8 cellular contexts compared by ENCODE assay signal in the genomic region with DNA sequence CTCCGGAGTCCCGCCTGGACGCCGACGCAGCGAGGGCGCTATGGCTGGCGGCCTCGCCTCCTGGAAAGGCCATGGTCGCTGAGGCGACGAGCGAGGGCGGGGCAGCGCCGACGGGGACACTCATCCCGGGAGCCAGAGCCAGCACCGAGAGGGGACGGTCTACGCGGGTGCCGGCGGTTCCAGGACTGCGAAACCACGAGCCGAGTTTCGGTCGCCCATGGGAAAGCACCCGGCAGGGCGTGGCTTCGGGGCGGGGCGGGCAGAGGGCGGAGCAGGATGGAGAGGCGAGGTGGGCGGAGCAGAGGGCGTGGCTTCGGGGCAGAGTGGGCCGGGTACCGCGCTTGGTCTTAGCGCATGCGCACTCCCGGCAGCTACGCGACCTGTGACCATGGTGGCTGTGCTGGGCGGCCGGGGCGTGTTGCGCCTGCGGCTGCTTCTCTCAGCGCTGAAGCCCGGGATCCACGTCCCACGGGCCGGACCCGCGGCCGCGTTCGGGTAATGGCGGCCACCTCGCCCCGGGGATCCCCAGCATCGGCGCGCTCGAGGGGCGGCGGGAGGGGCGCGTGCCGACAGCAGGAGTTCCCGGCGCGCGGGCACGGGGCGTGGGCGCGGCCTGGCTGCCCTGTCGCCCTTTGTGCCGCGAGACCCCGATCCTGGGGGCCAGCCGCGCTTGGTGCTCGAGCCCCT. TPM values are rescaled to one million over a fixed set of nuclear protein-coding genes. Genes with fewer than 3 reads are reported as not detected.
A peak's percentile ranks its signal among the peaks of the same experiment; 100 is the strongest.
DNase-seq lines count a peak whose midpoint lies in the region; ATAC-seq and TF ChIP-seq lines count a peak whose summit lies in the region.

TSS of gene BPHL (plus strand) at position 359 of the 687 bp plus-strand sequence. CDS start at position 389, 30 bp downstream.

- H3K9me2 ChIP-seq in SU-DHL-6 (replicated peaks; ENCODE audit: insufficient read depth, low read length): no peaks in the 10 kb centered on the region

- H4K20me1 ChIP-seq in SU-DHL-6 (ENCODE audit: low read depth, low read length): no peaks in the 10 kb centered on the region

- DNase-seq in NCI-H1417 (lab: John Stamatoyannopoulos, UW) (peak; percentile 94 to 97 (median 97)), adipocyte (ENCODE audit: low read depth) (peak; percentile 99), cardiac muscle cell (ENCODE audit: low read depth in 1 of 2, low spot score in 1 of 2) (peak; percentile 95 to 98), tibial artery (peak; percentile 97 to 98)

- H3K36me3 ChIP-seq in SU-DHL-6 (ENCODE audit: low read length): 0 out of 2 replicates have a peak, but pooled peaks cover 6% of the 10 kb centered on the region
- H3K36me3 ChIP-seq in adipocyte (ENCODE audit: control insufficient read depth, insufficient read depth, low read length, severe bottlenecking): peaks cover 22% of the 10 kb centered on the region
- H3K36me3 ChIP-seq in cardiac muscle cell: no peaks in the 10 kb centered on the region
- H3K36me3 ChIP-seq in parathyroid adenoma (ENCODE audit: control insufficient read depth, insufficient read depth, low read length): no peaks in the 10 kb centered on the region
- peaks cover 12 to 21% (median 16%) of the 10 kb centered on the region in 3 donors for H3K36me3 ChIP-seq in tibial artery

- H3K4me2 ChIP-seq in SU-DHL-6 (ENCODE audit: low read depth, low read length, poor library complexity, severe bottlenecking): peak within 1 kb of the TSS; percentile 75
- peak within 1 kb of the TSS; percentile 98 for H3K4me2 ChIP-seq in parathyroid adenoma (ENCODE audit: low read length)

- intact Hi-C loops in tibial artery (cut with DNase I; ENCODE audit: low total_unique reads): no loop called here

- peak within 1 kb of the TSS; percentile 60 for H3K27ac ChIP-seq in SU-DHL-6 (ENCODE audit: low read depth, low read length)
- peak within 1 kb of the TSS; percentile 73 for H3K27ac ChIP-seq in cardiac muscle cell
- H3K27ac ChIP-seq in parathyroid adenoma: peak within 1 kb of the TSS; percentile 87
- H3K27ac ChIP-seq in tibial artery: peak within 1 kb of the TSS; percentile 83 to 89

- peaks cover 13% of the 10 kb centered on the region for H3F3A ChIP-seq in SU-DHL-6 (ENCODE audit: insufficient read depth)

- no peak for TF ChIP-seq CTCF in GM12875 (IDR thresholded peaks at IDR 0.05; ENCODE audit: borderline replicate concordance, insufficient read depth, low read depth, low read length)
- peak; percentile 10 for TF ChIP-seq CTCF in SU-DHL-6 (IDR thresholded peaks at IDR 0.05; ENCODE audit: insufficient read depth, low read length, poor library complexity, severe bottlenecking)
- no peak for TF ChIP-seq CTCF in cardiac muscle cell (IDR thresholded peaks at IDR 0.05; ENCODE audit: low read depth, low read length)
- TF ChIP-seq CTCF in parathyroid adenoma (IDR thresholded peaks at IDR 0.05): no peak
- no peak for TF ChIP-seq CTCF in tibial artery (IDR thresholded peaks at IDR 0.05)

- peak within 1 kb of the TSS; percentile 91 for H2AFZ ChIP-seq in SU-DHL-6 (ENCODE audit: low read depth, low read length, severe bottlenecking)
- peak within 1 kb of the TSS; percentile 90 for H2AFZ ChIP-seq in parathyroid adenoma

- H3K9me3 ChIP-seq in SU-DHL-6 (ENCODE audit: insufficient read depth, low read length) (no peaks in the 10 kb centered on the region), adipocyte (ENCODE audit: control insufficient read depth, low read length) (no peaks in the 10 kb centered on the region), cardiac muscle cell (ENCODE audit: low read depth) (no peaks in the 10 kb centered on the region), parathyroid adenoma (ENCODE audit: control insufficient read depth, low read length) (no peaks in the 10 kb centered on the region), tibial artery (no peaks in the 10 kb centered on the region)

- ATAC-seq in HG02763 (IDR thresholded peaks at IDR 0.05; ENCODE audit: unreplicated experiment): peak; percentile 92

- H3K9ac ChIP-seq in SU-DHL-6 (ENCODE audit: low read length): peak within 1 kb of the TSS; percentile 68
- H3K9ac ChIP-seq in adipocyte (ENCODE audit: low read length): peak within 1 kb of the TSS; percentile 92
- H3K9ac ChIP-seq in parathyroid adenoma: no peak within 1 kb of the TSS

- H3K4me1 ChIP-seq in adipocyte (ENCODE audit: control insufficient read depth, insufficient read depth, low read length) (peaks cover 38% of the 10 kb centered on the region), cardiac muscle cell (ENCODE audit: low read depth) (no peaks in the 10 kb centered on the region), parathyroid adenoma (peaks cover 6% of the 10 kb centered on the region), tibial artery (peaks cover 0 to 18% (median 10%) of the 10 kb centered on the region in 4 donors)

- H3K27me3 ChIP-seq in SU-DHL-6 (ENCODE audit: low read length) (no peaks in the 10 kb centered on the region), adipocyte (replicated peaks; ENCODE audit: control insufficient read depth, insufficient read depth, low read length) (no peaks in the 10 kb centered on the region), cardiac muscle cell (no peaks in the 10 kb centered on the region), parathyroid adenoma (ENCODE audit: control insufficient read depth, insufficient read depth, low read length) (no peaks in the 10 kb centered on the region), tibial artery (no peaks in the 10 kb centered on the region)

- H3K4me3 ChIP-seq in GM12875 (ENCODE audit: low read depth, low read length) (peak within 1 kb of the TSS; percentile 68), SU-DHL-6 (ENCODE audit: insufficient read depth, low read length, poor library complexity, severe bottlenecking) (peak within 1 kb of the TSS; percentile 78), adipocyte (ENCODE audit: low read length) (peak within 1 kb of the TSS; percentile 95), cardiac muscle cell (peak within 1 kb of the TSS; percentile 64), parathyroid adenoma (ENCODE audit: low read depth, low read length) (peak within 1 kb of the TSS; percentile 94), tibial artery (peak within 1 kb of the TSS; percentile 82 to 94)

- H3K79me2 ChIP-seq in SU-DHL-6 (ENCODE audit: insufficient read depth, low read length): no peaks in the 10 kb centered on the region
- H3K79me2 ChIP-seq in parathyroid adenoma: no peaks in the 10 kb centered on the region

RNA-seq across cellular contexts. Expression of gene BPHL, which starts in this region (rescaled TPM):
- total RNA-seq in cardiac muscle cell: 27.2 and 34.8 TPM in 2 replicates
- polyA plus RNA-seq in cardiac muscle cell: 61.3 and 72.2 TPM in 2 replicates

Comparison
In these comparisons a context has a peak if more than half of its experiments do, and no peak if none do; other contexts are left out.
1. Peak in every context shown above with its lines: DNase-seq, ATAC-seq, H3K4me3 ChIP-seq and H3K27ac ChIP-seq.